In genomic region chr1:234972411-234973191, GRCh38 we compare ENCODE assay signal across 11 cellular contexts.
DNase-seq lines count a peak whose midpoint lies in the region; ATAC-seq and TF ChIP-seq lines count a peak whose summit lies in the region.
"Had no signal": no experiment of that assay in that cellular context is flagged by ENCODE, and none has a peak within 500 bp of the region (broad histone marks: within the 10 kb centered on the region; RNA-seq: fewer than 3 reads in every experiment).

No MANE protein-coding gene starts in this region.

- DNase-seq in NCI-H2029 (lab: John Stamatoyannopoulos, UW) (peak; percentile 15), NCI-H2029 treated with DMSO at 0.1 percent for 48 hours (lab: John Stamatoyannopoulos, UW) (no peak), left colon (peak; percentile 24 to 33), UCSD-AML1 (lab: John Stamatoyannopoulos, UW; ENCODE audit: unreplicated experiment) (no peak), mammary epithelial cell (no peak), ecto neural progenitor cell (ENCODE audit: low spot score) (no peak)
- peak; percentile 16 for DNase-seq in stimulated activated naive CD8-positive, alpha-beta T cell treated with anti-CD3 and anti-CD28 coated beads, Interleukin-15, Interleukin-2, amounts not matched to agents 100 U/mL and 50 U/mL, for 24 hours
- DNase-seq: ACHN, anterior cingulate cortex, NCI-H524 treated with DMSO at 0.1 percent for 48 hours had no signal

- no peak overlapping the region for H3K4me2 ChIP-seq in mammary epithelial cell (ENCODE audit: insufficient read depth, low read depth, low read length)

- H3K27ac ChIP-seq in VCaP (peak overlapping the region; percentile 63; the same call in 1 of the 2 replicates), mammary epithelial cell (ENCODE audit: insufficient read depth, low read depth, low read length) (no peak overlapping the region)

- dilution Hi-C loops in mammary epithelial cell (cut with HindIII; ENCODE audit: low sequenced_read_pairs): no loop called here

- CTCF ChIA-PET in mammary epithelial cell (lab: Charles Lee; ENCODE audit: low non-redundant PET): no interaction called here

- no peaks in the 10 kb centered on the region for H3K36me3 ChIP-seq in mammary epithelial cell (ENCODE audit: insufficient read depth, low read length)

- no peaks in the 10 kb centered on the region for H3K79me2 ChIP-seq in mammary epithelial cell (ENCODE audit: insufficient read depth, low read length)

- no peaks in the 10 kb centered on the region for H3K27me3 ChIP-seq in mammary epithelial cell (ENCODE audit: insufficient read depth, low read length)

- ATAC-seq in left colon: no peak
- ATAC-seq in stimulated activated naive CD8-positive, alpha-beta T cell treated with anti-CD3 and anti-CD28 coated beads, Interleukin-15, Interleukin-2, amounts not matched to agents 100 U/mL and 50 U/mL, for 24 hours: no peak

- peaks cover 49% of the 10 kb centered on the region for H3K4me1 ChIP-seq in mammary epithelial cell (ENCODE audit: insufficient read depth, low read length)

- 97% methylated on average over 17 of the region's 19 CpGs for WGBS in mammary epithelial cell (ENCODE audit: low coverage, missing lambda C conversion rate)

- intact Hi-C loops in left colon (cut with DNase I, micrococcal nuclease) (loop anchor here in 1 of 2 donors (10.0 kb wide), 1 partner anchor 248 kb away; no protein-coding TSS in a partner anchor), mammary epithelial cell (cut with micrococcal nuclease) (no loop called here)

- H3K4me3 ChIP-seq in mammary epithelial cell (replicated peaks in 1 of 3; ENCODE audit: insufficient read depth in 1 of 3, low read depth in 2 of 3, low read length in 3 of 3): no peak overlapping the region

- H2AFZ ChIP-seq in mammary epithelial cell (ENCODE audit: low read depth, low read length): no peak overlapping the region

- no peaks in the 10 kb centered on the region for H4K20me1 ChIP-seq in mammary epithelial cell (ENCODE audit: insufficient read depth, low read length)

- in situ Hi-C loops in mammary epithelial cell (cut with MboI; ENCODE audit: low sequenced_read_pairs in 2 of 2): no loop called here

- TF ChIP-seq CTCF in VCaP (conservative IDR thresholded peaks at IDR 0.05): no peak
- TF ChIP-seq CTCF in mammary epithelial cell (conservative IDR thresholded peaks at IDR 0.05 in 1 of 2, IDR thresholded peaks at IDR 0.05 in 1 of 2; ENCODE audit: extremely low read depth in 1 of 2, insufficient read depth in 1 of 2, low read depth in 1 of 2, low read length in 2 of 2): no peak

- H3K9me3 ChIP-seq in mammary epithelial cell (replicated peaks; ENCODE audit: insufficient read depth, low read length): no peaks in the 10 kb centered on the region

- BruUV-seq in mammary epithelial cell (replicated peaks; lab: Mats Ljungman, UMichigan): no TSS peak

- H3K9ac ChIP-seq in mammary epithelial cell (ENCODE audit: insufficient read depth, low read length): no peak overlapping the region

Comparison
In these comparisons a context has a peak if more than half of its experiments do, and no peak if none do; other contexts are left out.
1. DNase-seq: peak in NCI-H2029 (single experiment), left colon (2 of 2) and stimulated activated naive CD8-positive, alpha-beta T cell treated with anti-CD3 and anti-CD28 coated beads, Interleukin-15, Interleukin-2, amounts not matched to agents 100 U/mL and 50 U/mL, for 24 hours (single experiment); none in NCI-H2029 treated with DMSO at 0.1 percent for 48 hours (single experiment), UCSD-AML1 (single experiment), mammary epithelial cell (single experiment) and ecto neural progenitor cell (single experiment).